In genomic region chr1:12412439-12412838, GRCh38 we compare ENCODE assay signal across 24 cellular contexts.
A peak's percentile ranks its signal among the peaks of the same experiment; 100 is the strongest.
DNase-seq lines count a peak whose midpoint lies in the region; ATAC-seq lines count a peak whose summit lies in the region.
"Had no signal": no experiment of that assay in that cellular context is flagged by ENCODE, and none has a peak within 500 bp of the region (broad histone marks: within the 10 kb centered on the region; RNA-seq: fewer than 3 reads in every experiment).

No MANE protein-coding gene starts in this region.

- no peak overlapping the region for H3K4me3 ChIP-seq in mucosa of rectum (ENCODE audit: low read length in 2 of 2)
- no peak overlapping the region for H3K4me3 ChIP-seq in GM23248
- H3K4me3 ChIP-seq: A549; BLaER1 treated with 17β-estradiol and CSF1 and Interleukin-3, amounts not matched to agents 10 nM and 100 nM; GM12878; HAP-1 had no signal

- peaks cover 79% of the 10 kb centered on the region for H3K36me3 Mint-ChIP-seq in stimulated activated naive CD8-positive, alpha-beta T cell treated with anti-CD3 and anti-CD28 coated beads, Interleukin-15, Interleukin-2, amounts not matched to agents 100 ng/mL and 50 ng/mL, for 24 hours (ENCODE audit: low read depth)
- H3K36me3 Mint-ChIP-seq in stimulated activated naive B cell treated with anti-CD40 and anti-IgM and Interleukin-4, amounts not matched to agents 10 μg/mL and 1 μg/mL and 100 μg/mL, for 72 hours: peaks cover 43 to 65% of the 10 kb centered on the region in 2 donors

- peak overlapping the region; percentile 50 for H3K27ac Mint-ChIP-seq in stimulated activated naive CD8-positive, alpha-beta T cell treated with anti-CD3 and anti-CD28 coated beads, Interleukin-15, Interleukin-2, amounts not matched to agents 100 ng/mL and 50 ng/mL, for 24 hours
- peak overlapping the region; percentile 97 for H3K27ac Mint-ChIP-seq in stimulated activated naive B cell treated with anti-CD40 and anti-IgM and Interleukin-4, amounts not matched to agents 10 μg/mL and 1 μg/mL and 100 μg/mL, for 72 hours
- H3K27ac Mint-ChIP-seq: CD4-positive, alpha-beta T cell; HFFc6 had no signal

- no peaks in the 10 kb centered on the region for H3K27me3 ChIP-seq in mucosa of rectum (ENCODE audit: control insufficient read depth in 2 of 2, insufficient read depth in 2 of 2, low read length in 2 of 2)
- no peaks in the 10 kb centered on the region for H3K27me3 ChIP-seq in GM23248 (replicated peaks; ENCODE audit: insufficient read depth)
- H3K27me3 ChIP-seq: BE2C; BLaER1 treated with 17β-estradiol and CSF1 and Interleukin-3, amounts not matched to agents 10 nM and 100 nM had no signal

- DNase-seq in stimulated activated naive CD8-positive, alpha-beta T cell treated with anti-CD3 and anti-CD28 coated beads, Interleukin-15, Interleukin-2, amounts not matched to agents 100 U/mL and 50 U/mL, for 24 hours: no peak
- DNase-seq in stimulated activated naive B cell treated with anti-CD40 and anti-IgM and Interleukin-4, amounts not matched to agents 10 μg/mL and 1 μg/mL and 100 μg/mL, for 72 hours: no peak
- DNase-seq in T1000 (lab: John Stamatoyannopoulos, UW) (no peak), GM23248 (no peak)
- DNase-seq: 8988T; ACHN; AML-193; BE2C; CD4-positive, alpha-beta T cell; CD8-positive, alpha-beta memory T cell; DMS 273 treated with DMSO at 0.1 percent for 48 hours; DMS79; EL; GDM1; GOT3; HFFc6 had no signal

- H3K4me1 ChIP-seq in mucosa of rectum (ENCODE audit: control insufficient read depth in 2 of 2, insufficient read depth in 2 of 2, low read length in 2 of 2) (peaks cover 0 to 34% of the 10 kb centered on the region in 2 donors), GM23248 (ENCODE audit: insufficient read depth) (peaks cover 5% of the 10 kb centered on the region; the same call in 1 of the 2 replicates)
- H3K4me1 ChIP-seq: BE2C, HAP-1 had no signal

- no peaks in the 10 kb centered on the region for H3K27me3 Mint-ChIP-seq in stimulated activated naive CD8-positive, alpha-beta T cell treated with anti-CD3 and anti-CD28 coated beads, Interleukin-15, Interleukin-2, amounts not matched to agents 100 ng/mL and 50 ng/mL, for 24 hours
- H3K27me3 Mint-ChIP-seq in stimulated activated naive B cell treated with anti-CD40 and anti-IgM and Interleukin-4, amounts not matched to agents 10 μg/mL and 1 μg/mL and 100 μg/mL, for 72 hours: no peaks in the 10 kb centered on the region
- H3K27me3 Mint-ChIP-seq: CD4-positive, alpha-beta T cell; CD8-positive, alpha-beta memory T cell had no signal

- H4K20me1 ChIP-seq in GM23248 (ENCODE audit: insufficient read depth): no peaks in the 10 kb centered on the region
- H4K20me1 ChIP-seq: BLaER1 treated with 17β-estradiol and CSF1 and Interleukin-3, amounts not matched to agents 10 nM and 100 nM had no signal

- H2AFZ ChIP-seq in GM23248: no peak overlapping the region

- H3K4me2 ChIP-seq in GM23248 (ENCODE audit: unreplicated experiment): no peak overlapping the region
- H3K4me2 ChIP-seq: A549; BLaER1 treated with 17β-estradiol and CSF1 and Interleukin-3, amounts not matched to agents 10 nM and 100 nM had no signal

- no peaks in the 10 kb centered on the region for H3K9me3 ChIP-seq in mucosa of rectum (ENCODE audit: control insufficient read depth in 2 of 2, low read length in 2 of 2)
- no peaks in the 10 kb centered on the region for H3K9me3 ChIP-seq in GM23248 (ENCODE audit: low read depth)
- H3K9me3 ChIP-seq: BE2C, HAP-1 had no signal

- H3K79me2 ChIP-seq in GM23248 (ENCODE audit: insufficient read depth): no peaks in the 10 kb centered on the region

- H3K4me1 Mint-ChIP-seq in stimulated activated naive CD8-positive, alpha-beta T cell treated with anti-CD3 and anti-CD28 coated beads, Interleukin-15, Interleukin-2, amounts not matched to agents 100 ng/mL and 50 ng/mL, for 24 hours (ENCODE audit: low read depth): peaks cover 74% of the 10 kb centered on the region
- H3K4me1 Mint-ChIP-seq in stimulated activated naive B cell treated with anti-CD40 and anti-IgM and Interleukin-4, amounts not matched to agents 10 μg/mL and 1 μg/mL and 100 μg/mL, for 72 hours: peaks cover 38 to 74% of the 10 kb centered on the region in 2 donors

- 96 to 98% methylated on average over 5 of the region's 5 CpGs for WGBS in GM23248 (ENCODE audit: low coverage in 1 of 2, low lambda C conversion rate in 2 of 2, missing lambda C conversion rate in 2 of 2), 2 experiments

- no peak overlapping the region for H3K9ac ChIP-seq in mucosa of rectum (ENCODE audit: low read depth in 1 of 2, low read length in 2 of 2)
- H3K9ac ChIP-seq in GM23248: no peak overlapping the region
- H3K9ac ChIP-seq: BLaER1 treated with 17β-estradiol and CSF1 and Interleukin-3, amounts not matched to agents 10 nM and 100 nM had no signal

- in situ Hi-C loops in GM23248 (cut with MboI): no loop called here

- no peak overlapping the region for H3K4me3 Mint-ChIP-seq in stimulated activated naive CD8-positive, alpha-beta T cell treated with anti-CD3 and anti-CD28 coated beads, Interleukin-15, Interleukin-2, amounts not matched to agents 100 ng/mL and 50 ng/mL, for 24 hours
- no peak overlapping the region for H3K4me3 Mint-ChIP-seq in stimulated activated naive B cell treated with anti-CD40 and anti-IgM and Interleukin-4, amounts not matched to agents 10 μg/mL and 1 μg/mL and 100 μg/mL, for 72 hours
- H3K4me3 Mint-ChIP-seq: CD14-positive monocyte; CD4-positive, alpha-beta T cell; CD8-positive, alpha-beta memory T cell; HFFc6 had no signal

- H3K36me3 ChIP-seq in mucosa of rectum (ENCODE audit: control insufficient read depth in 2 of 2, insufficient read depth in 2 of 2, low read length in 2 of 2) (peaks cover 7 to 27% of the 10 kb centered on the region in 2 donors), GM23248 (ENCODE audit: low read depth) (peaks cover 20% of the 10 kb centered on the region; the same call in 1 of the 2 replicates)
- H3K36me3 ChIP-seq: BE2C had no signal

- no peaks in the 10 kb centered on the region for H3K9me2 ChIP-seq in GM23248 (ENCODE audit: insufficient read depth)

- H3K27ac ChIP-seq in mucosa of rectum (ENCODE audit: low read depth in 2 of 2, low read length in 2 of 2) (peak overlapping the region; percentile 12 to 52), GM23248 (no peak overlapping the region)
- H3K27ac ChIP-seq: A549; BLaER1 treated with 17β-estradiol and CSF1 and Interleukin-3, amounts not matched to agents 10 nM and 100 nM had no signal

- H3F3A ChIP-seq in GM23248 (ENCODE audit: insufficient read depth): peaks cover 9% of the 10 kb centered on the region

- H3K9me3 Mint-ChIP-seq in stimulated activated naive CD8-positive, alpha-beta T cell treated with anti-CD3 and anti-CD28 coated beads, Interleukin-15, Interleukin-2, amounts not matched to agents 100 ng/mL and 50 ng/mL, for 24 hours: peaks cover 14% of the 10 kb centered on the region
- peaks cover 5 to 15% of the 10 kb centered on the region in 2 donors for H3K9me3 Mint-ChIP-seq in stimulated activated naive B cell treated with anti-CD40 and anti-IgM and Interleukin-4, amounts not matched to agents 10 μg/mL and 1 μg/mL and 100 μg/mL, for 72 hours
- H3K9me3 Mint-ChIP-seq: CD4-positive, alpha-beta T cell had no signal

- no peak for ATAC-seq in stimulated activated naive CD8-positive, alpha-beta T cell treated with anti-CD3 and anti-CD28 coated beads, Interleukin-15, Interleukin-2, amounts not matched to agents 100 U/mL and 50 U/mL, for 24 hours
- ATAC-seq in stimulated activated naive B cell treated with anti-CD40 and anti-IgM and Interleukin-4, amounts not matched to agents 10 μg/mL and 1 μg/mL and 100 μg/mL, for 72 hours (replicated peaks): no peak
- ATAC-seq in GM18867 (IDR thresholded peaks at IDR 0.05; ENCODE audit: unreplicated experiment): no peak
- ATAC-seq: A549, GM12878 had no signal
